27 cellular contexts compared by ENCODE assay signal in genomic region chr13:35465345-35465744, GRCh38.
"Had no signal": no experiment of that assay in that cellular context is flagged by ENCODE, and none has a peak within 500 bp of the region (broad histone marks: within the 10 kb centered on the region; RNA-seq: fewer than 3 reads in every experiment).

No MANE protein-coding gene starts in this region.

- H3K9me3 ChIP-seq: stomach, suprapubic skin, testis, thoracic aorta, thyroid gland, tibial artery, tibial nerve, transverse colon, upper lobe of left lung, upper lobe of right lung, uterus, vagina had no signal

- FAIRE-seq: urothelium cell line had no signal

- H3K4me3 ChIP-seq: stomach, suprapubic skin, testis, thoracic aorta, thyroid gland, tibial artery, tibial nerve, transverse colon, upper lobe of left lung, upper lobe of right lung, uterus, vagina had no signal

- H3K27me3 ChIP-seq: testis, thyroid gland, tibial artery, tibial nerve, uterus, vagina had no signal

- ATAC-seq: stimulated activated effector memory CD8-positive, alpha-beta T cell treated with anti-CD3 and anti-CD28 coated beads, Interleukin-12 subunit alpha, Interleukin-12 subunit beta, amount 100 ng/mL, for 72 hours; stimulated activated memory B cell treated with anti-CD40 and anti-IgM and Interleukin-4, amounts not matched to agents 10 μg/mL and 1 μg/mL and 100 μg/mL, for 72 hours; stimulated activated naive B cell treated with anti-CD40 and anti-IgM and Interleukin-4, amounts not matched to agents 10 μg/mL and 1 μg/mL and 100 μg/mL, for 72 hours; stimulated activated naive CD8-positive, alpha-beta T cell treated with anti-CD3 and anti-CD28 coated beads, Interleukin-15, amount 100 ng/mL, for 72 hours; stimulated activated naive CD8-positive, alpha-beta T cell treated with anti-CD3 and anti-CD28 coated beads, Interleukin-15, Interleukin-2, amounts not matched to agents 100 U/mL and 50 U/mL, for 24 hours; upper lobe of right lung had no signal

- H3K36me3 ChIP-seq: stomach, suprapubic skin, thoracic aorta, thyroid gland, tibial artery, tibial nerve, transverse colon, upper lobe of left lung, upper lobe of right lung, uterus, vagina had no signal

- H3K4me1 ChIP-seq: testis, uterus, vagina had no signal

- DNase-seq: stimulated activated CD4-positive, alpha-beta T cell treated with anti-CD3 and anti-CD28 coated beads, Interleukin-2, amount 100 ng/mL, for 48 hours; stimulated activated CD4-positive, alpha-beta T cell treated with anti-CD3 and anti-CD28 coated beads, Interleukin-4, amount 100 ng/mL, for 1 hour; stimulated activated CD4-positive, alpha-beta T cell treated with anti-CD3 and anti-CD28 coated beads, Interleukin-4, amount 100 ng/mL, for 24 hours; stimulated activated CD4-positive, alpha-beta T cell treated with anti-CD3 and anti-CD28 coated beads, Interleukin-4, amount 100 ng/mL, for 4 hours; stimulated activated CD8-positive, alpha-beta memory T cell treated with anti-CD3 and anti-CD28 coated beads, Interleukin-4, amount 100 ng/mL, for 48 hours; stimulated activated naive B cell treated with anti-CD40 and anti-IgM and Interleukin-4, amounts not matched to agents 10 μg/mL and 1 μg/mL and 100 μg/mL, for 72 hours; stimulated activated naive CD4-positive, alpha-beta T cell; stimulated activated naive CD4-positive, alpha-beta T cell treated with Interleukin-2 at 50 U/mL for 16 hours; stimulated activated naive CD8-positive, alpha-beta T cell treated with anti-CD3 and anti-CD28 coated beads, Interleukin-15, amount 100 ng/mL, for 72 hours; stimulated activated naive CD8-positive, alpha-beta T cell treated with anti-CD3 and anti-CD28 coated beads, Interleukin-15, Interleukin-2, amounts not matched to agents 100 U/mL and 50 U/mL, for 24 hours; stomach; substantia nigra; testis; thyroid gland; tibial artery; transverse colon; trophoblast cell; upper lobe of left lung; upper lobe of right lung; uterus had no signal

- H3K27ac ChIP-seq: stomach, suprapubic skin, testis, thoracic aorta, thyroid gland, tibial artery, tibial nerve, transverse colon, upper lobe of left lung, upper lobe of right lung, uterus, vagina had no signal
